In genomic region chr7:2809903-2810628, GRCh38 we compare ENCODE assay signal across 1 cellular context.
TF ChIP-seq lines count a peak whose summit lies in the region.

No MANE protein-coding gene starts in this region.

TF ChIP-seq in H1, 55 proteins besides CTCF, POLR2A, EP300 and RAD21 (continued from another document):
- TF ChIP-seq ZNF274 (IDR thresholded peaks at IDR 0.05; ENCODE audit: borderline replicate concordance, extremely low read depth, low read length) (no peak), KDM4A (IDR thresholded peaks at IDR 0.05; ENCODE audit: low read depth, low read length, severe bottlenecking) (no peak)
